In genomic region chr7:92653136-92653535, GRCh38 we compare ENCODE assay signal across 22 cellular contexts.
DNase-seq lines count a peak whose midpoint lies in the region; ATAC-seq and TF ChIP-seq lines count a peak whose summit lies in the region.
"Had no signal": no experiment of that assay in that cellular context is flagged by ENCODE, and none has a peak within 500 bp of the region (broad histone marks: within the 10 kb centered on the region; RNA-seq: fewer than 3 reads in every experiment).

No MANE protein-coding gene starts in this region.

- ATAC-seq in activated CD4-positive, alpha-beta T cell treated with anti-CD3 and anti-CD28 coated beads for 36 hours = peak; percentile 13
- no peak for ATAC-seq in natural killer cell treated with Interleukin-12 subunit alpha and Interleukin-12 subunit beta and Interleukin-15 and Interleukin-18, amount 100 ng/mL, for 72 hours
- ATAC-seq in natural killer cell (no peak), GM18505 (IDR thresholded peaks at IDR 0.05; ENCODE audit: unreplicated experiment) (no peak), HG03196 (IDR thresholded peaks at IDR 0.05; ENCODE audit: unreplicated experiment) (no peak)
- ATAC-seq: effector memory CD8-positive, alpha-beta T cell; left cardiac atrium had no signal

- no peak for TF ChIP-seq POLR2A in GM18505 (IDR thresholded peaks at IDR 0.05; ENCODE audit: borderline replicate concordance, extremely low read depth, insufficient read depth, insufficient read length)

- peak overlapping the region; percentile 51 for H3K27ac Mint-ChIP-seq in activated CD4-positive, alpha-beta T cell treated with anti-CD3 and anti-CD28 coated beads for 36 hours
- H3K27ac Mint-ChIP-seq in activated CD4-positive, alpha-beta T cell treated with anti-CD3 and anti-CD28 coated beads, Interleukin-2, amount 10 ng/mL, durations not matched to agents 7 days and 5 days = no peak overlapping the region
- peak overlapping the region; percentile 82 to 99 for H3K27ac Mint-ChIP-seq in natural killer cell treated with Interleukin-12 subunit alpha and Interleukin-12 subunit beta and Interleukin-15 and Interleukin-18, amount 100 ng/mL, for 72 hours
- H3K27ac Mint-ChIP-seq in natural killer cell = no peak overlapping the region
- peak overlapping the region in 4 of 6 donors; percentile 7 to 64 (median 17) for H3K27ac Mint-ChIP-seq in immature natural killer cell
- H3K27ac Mint-ChIP-seq in type B pancreatic cell = peak overlapping the region; percentile 71

- peaks cover 41% of the 10 kb centered on the region for H3K36me3 Mint-ChIP-seq in activated CD4-positive, alpha-beta T cell treated with anti-CD3 and anti-CD28 coated beads for 36 hours (ENCODE audit: low read depth)
- H3K36me3 Mint-ChIP-seq in activated CD4-positive, alpha-beta T cell treated with anti-CD3 and anti-CD28 coated beads, Interleukin-2, amount 10 ng/mL, durations not matched to agents 7 days and 5 days (ENCODE audit: low read depth) = peaks cover 37% of the 10 kb centered on the region
- H3K36me3 Mint-ChIP-seq in natural killer cell treated with Interleukin-12 subunit alpha and Interleukin-12 subunit beta and Interleukin-15 and Interleukin-18, amount 100 ng/mL, for 72 hours = peaks cover 34% of the 10 kb centered on the region
- H3K36me3 Mint-ChIP-seq in natural killer cell = no peaks in the 10 kb centered on the region
- H3K36me3 Mint-ChIP-seq in immature natural killer cell = peaks cover 0 to 8% (median 4%) of the 10 kb centered on the region in 3 donors
- peaks cover 5% of the 10 kb centered on the region for H3K36me3 Mint-ChIP-seq in type B pancreatic cell

- CTCF ChIA-PET in activated CD4-positive, alpha-beta T cell treated with anti-CD3 and anti-CD28 coated beads for 36 hours (lab: Charles Lee) = no interaction called here
- CTCF ChIA-PET in activated CD4-positive, alpha-beta T cell treated with anti-CD3 and anti-CD28 coated beads, Interleukin-2, amount 10 ng/mL, durations not matched to agents 7 days and 5 days (lab: Charles Lee) = interaction anchor here (1.0 to 1.2 kb wide), 2 partner anchors 10 to 12 kb away, joined by 3 to 4 read pairs; no protein-coding TSS in a partner anchor

- no peaks in the 10 kb centered on the region for H3K27me3 Mint-ChIP-seq in activated CD4-positive, alpha-beta T cell treated with anti-CD3 and anti-CD28 coated beads for 36 hours
- no peaks in the 10 kb centered on the region for H3K27me3 Mint-ChIP-seq in activated CD4-positive, alpha-beta T cell treated with anti-CD3 and anti-CD28 coated beads, Interleukin-2, amount 10 ng/mL, durations not matched to agents 7 days and 5 days
- no peaks in the 10 kb centered on the region for H3K27me3 Mint-ChIP-seq in natural killer cell treated with Interleukin-12 subunit alpha and Interleukin-12 subunit beta and Interleukin-15 and Interleukin-18, amount 100 ng/mL, for 72 hours
- H3K27me3 Mint-ChIP-seq in natural killer cell (ENCODE audit: low read depth in 2 of 2) (no peaks in the 10 kb centered on the region), immature natural killer cell (ENCODE audit: low read depth in 3 of 3) (peaks cover 0 to 2% (median 1%) of the 10 kb centered on the region in 3 donors), type B pancreatic cell (no peaks in the 10 kb centered on the region)
- H3K27me3 Mint-ChIP-seq: effector memory CD8-positive, alpha-beta T cell; stimulated activated naive CD8-positive, alpha-beta T cell treated with anti-CD3 and anti-CD28 coated beads, Interleukin-15, amount 100 ng/mL, for 72 hours had no signal

- no peaks in the 10 kb centered on the region for H3K9me3 Mint-ChIP-seq in activated CD4-positive, alpha-beta T cell treated with anti-CD3 and anti-CD28 coated beads for 36 hours (ENCODE audit: low read depth)
- H3K9me3 Mint-ChIP-seq in activated CD4-positive, alpha-beta T cell treated with anti-CD3 and anti-CD28 coated beads, Interleukin-2, amount 10 ng/mL, durations not matched to agents 7 days and 5 days = peaks cover 7% of the 10 kb centered on the region
- H3K9me3 Mint-ChIP-seq in natural killer cell treated with Interleukin-12 subunit alpha and Interleukin-12 subunit beta and Interleukin-15 and Interleukin-18, amount 100 ng/mL, for 72 hours = peaks cover 3% of the 10 kb centered on the region
- H3K9me3 Mint-ChIP-seq in natural killer cell = peaks cover 0 to 2% of the 10 kb centered on the region in 2 donors
- peaks cover 0 to 1% (median 0%) of the 10 kb centered on the region in 6 donors for H3K9me3 Mint-ChIP-seq in immature natural killer cell
- no peaks in the 10 kb centered on the region for H3K9me3 Mint-ChIP-seq in type B pancreatic cell
- H3K9me3 Mint-ChIP-seq: effector memory CD8-positive, alpha-beta T cell had no signal

- intact Hi-C loops in activated CD4-positive, alpha-beta T cell treated with anti-CD3 and anti-CD28 coated beads for 36 hours (cut with DNase I, micrococcal nuclease) = no loop called here
- intact Hi-C loops in natural killer cell (cut with micrococcal nuclease) = no loop called here

- POLR2A ChIA-PET in activated CD4-positive, alpha-beta T cell treated with anti-CD3 and anti-CD28 coated beads for 36 hours (lab: Charles Lee) = interaction anchor here (0.7 kb wide), 1 partner anchor 11 kb away, joined by 3 read pairs; no protein-coding TSS in a partner anchor
- POLR2A ChIA-PET in activated CD4-positive, alpha-beta T cell treated with anti-CD3 and anti-CD28 coated beads, Interleukin-2, amount 10 ng/mL, durations not matched to agents 7 days and 5 days (lab: Charles Lee) = no interaction called here

- H3K4me1 Mint-ChIP-seq in activated CD4-positive, alpha-beta T cell treated with anti-CD3 and anti-CD28 coated beads for 36 hours = peaks cover 55% of the 10 kb centered on the region
- H3K4me1 Mint-ChIP-seq in activated CD4-positive, alpha-beta T cell treated with anti-CD3 and anti-CD28 coated beads, Interleukin-2, amount 10 ng/mL, durations not matched to agents 7 days and 5 days = peaks cover 39% of the 10 kb centered on the region
- H3K4me1 Mint-ChIP-seq in natural killer cell treated with Interleukin-12 subunit alpha and Interleukin-12 subunit beta and Interleukin-15 and Interleukin-18, amount 100 ng/mL, for 72 hours (ENCODE audit: low read depth in 2 of 2) = peaks cover 48 to 76% of the 10 kb centered on the region in 2 donors
- H3K4me1 Mint-ChIP-seq in natural killer cell = peaks cover 20 to 35% of the 10 kb centered on the region in 2 donors
- peaks cover 9 to 16% of the 10 kb centered on the region in 2 donors for H3K4me1 Mint-ChIP-seq in immature natural killer cell
- no peaks in the 10 kb centered on the region for H3K4me1 Mint-ChIP-seq in type B pancreatic cell (ENCODE audit: unreplicated experiment)

- H3K4me3 Mint-ChIP-seq in activated CD4-positive, alpha-beta T cell treated with anti-CD3 and anti-CD28 coated beads for 36 hours = no peak overlapping the region
- no peak overlapping the region for H3K4me3 Mint-ChIP-seq in activated CD4-positive, alpha-beta T cell treated with anti-CD3 and anti-CD28 coated beads, Interleukin-2, amount 10 ng/mL, durations not matched to agents 7 days and 5 days
- peak overlapping the region; percentile 34 for H3K4me3 Mint-ChIP-seq in natural killer cell treated with Interleukin-12 subunit alpha and Interleukin-12 subunit beta and Interleukin-15 and Interleukin-18, amount 100 ng/mL, for 72 hours
- H3K4me3 Mint-ChIP-seq in natural killer cell = no peak overlapping the region
- H3K4me3 Mint-ChIP-seq in immature natural killer cell = no peak overlapping the region
- peak overlapping the region; percentile 15 for H3K4me3 Mint-ChIP-seq in type B pancreatic cell
- H3K4me3 Mint-ChIP-seq: effector memory CD8-positive, alpha-beta T cell had no signal

- no peak for TF ChIP-seq CTCF in natural killer cell (IDR thresholded peaks at IDR 0.05)
- TF ChIP-seq CTCF in type B pancreatic cell (conservative IDR thresholded peaks at IDR 0.05) = no peak

- no peak for DNase-seq in activated CD4-positive, alpha-beta T cell treated with anti-CD3 and anti-CD28 coated beads for 36 hours
- DNase-seq in activated CD4-positive, alpha-beta T cell treated with anti-CD3 and anti-CD28 coated beads, Interleukin-2, amount 10 ng/mL, durations not matched to agents 7 days and 5 days = no peak
- DNase-seq in natural killer cell treated with Interleukin-12 subunit alpha and Interleukin-12 subunit beta and Interleukin-15 and Interleukin-18, amount 100 ng/mL, for 72 hours (ENCODE audit: low spot score) = no peak
- DNase-seq in natural killer cell (no peak), immature natural killer cell (no peak), type B pancreatic cell (ENCODE audit: extremely low spot score, unreplicated experiment) (no peak)
- DNase-seq: activated CD4-positive, alpha-beta T cell treated with anti-CD3 and anti-CD28 coated beads for 48 hours; activated CD8-positive, alpha-beta memory T cell treated with anti-CD3 and anti-CD28 coated beads, Interleukin-2, amount 50 U/mL, for 48 hours; activated gamma-delta T cell treated with Interleukin-2 at 50 U/mL for 16 hours; anterior cingulate cortex; cortex of kidney; effector memory CD8-positive, alpha-beta T cell; head of caudate nucleus; left cardiac atrium; NCI-H1436; NCI-H774; sigmoid colon; stimulated activated CD4-positive, alpha-beta T cell treated with anti-CD3 and anti-CD28 coated beads, Interleukin-15, amount 100 ng/mL, for 24 hours; stimulated activated naive CD8-positive, alpha-beta T cell treated with anti-CD3 and anti-CD28 coated beads, Interleukin-15, amount 100 ng/mL, for 72 hours; thyroid gland had no signal

Comparison
In these comparisons a context has a peak if more than half of its experiments do, and no peak if none do; other contexts are left out.
1. H3K27ac Mint-ChIP-seq: peak in activated CD4-positive, alpha-beta T cell treated with anti-CD3 and anti-CD28 coated beads for 36 hours (single experiment), natural killer cell treated with Interleukin-12 subunit alpha and Interleukin-12 subunit beta and Interleukin-15 and Interleukin-18, amount 100 ng/mL, for 72 hours (2 of 2), immature natural killer cell (4 of 6) and type B pancreatic cell (single experiment); none in activated CD4-positive, alpha-beta T cell treated with anti-CD3 and anti-CD28 coated beads, Interleukin-2, amount 10 ng/mL, durations not matched to agents 7 days and 5 days (single experiment) and natural killer cell (0 of 2).
2. H3K4me3 Mint-ChIP-seq: peak in natural killer cell treated with Interleukin-12 subunit alpha and Interleukin-12 subunit beta and Interleukin-15 and Interleukin-18, amount 100 ng/mL, for 72 hours (single experiment) and type B pancreatic cell (single experiment); none in activated CD4-positive, alpha-beta T cell treated with anti-CD3 and anti-CD28 coated beads for 36 hours (single experiment), activated CD4-positive, alpha-beta T cell treated with anti-CD3 and anti-CD28 coated beads, Interleukin-2, amount 10 ng/mL, durations not matched to agents 7 days and 5 days (single experiment), natural killer cell (single experiment) and immature natural killer cell (0 of 5).